Comparison of ENCODE assay signal across 8 cellular contexts in genomic region chr11:46889689-46890475, GRCh38. TPM values are rescaled to one million over a fixed set of nuclear protein-coding genes. Genes with fewer than 3 reads are reported as not detected.
DNase-seq lines count a peak whose midpoint lies in the region; ATAC-seq and TF ChIP-seq lines count a peak whose summit lies in the region.

No MANE protein-coding gene starts in this region.

- H3K9me3 ChIP-seq in lower lobe of right lung, result no peaks in the 10 kb centered on the region

- H3K27ac ChIP-seq in lower lobe of right lung, result no peak overlapping the region

- ATAC-seq in HG02798 (IDR thresholded peaks at IDR 0.05; ENCODE audit: poor library complexity, unreplicated experiment) (peak; percentile 62), lower lobe of right lung (peak; percentile 91 to 92), GM18517 (IDR thresholded peaks at IDR 0.05; ENCODE audit: unreplicated experiment) (no peak)

- intact Hi-C loops in lower lobe of right lung (cut with DNase I), result loop anchor here (5.0 kb wide), 1 partner anchor 262 kb away; no protein-coding TSS in a partner anchor

- H3K4me1 ChIP-seq in lower lobe of right lung, result no peaks in the 10 kb centered on the region

- DNase-seq in DMS114 treated with DMSO at 0.1 percent for 48 hours (lab: John Stamatoyannopoulos, UW; ENCODE audit: unreplicated experiment) (peak; percentile 72), NCI-H524 treated with DMSO at 0.1 percent for 48 hours (lab: John Stamatoyannopoulos, UW) (peak; percentile 19), dedifferentiated amniotic fluid mesenchymal stem cell (ENCODE audit: extremely low spot score) (peak; percentile 66), lower lobe of right lung (no peak)
- DNase-seq in activated CD4-positive, alpha-beta T cell treated with anti-CD3 and anti-CD28 coated beads for 48 hours, result peak; percentile 82
- DNase-seq in stimulated activated CD8-positive, alpha-beta memory T cell treated with anti-CD3 and anti-CD28 coated beads, Interleukin-12 subunit alpha, Interleukin-12 subunit beta, amount 100 ng/mL, for 24 hours (ENCODE audit: extremely low read depth), result peak; percentile 9

- H3K27me3 ChIP-seq in lower lobe of right lung (ENCODE audit: low read depth), result no peaks in the 10 kb centered on the region

- no peak overlapping the region for H3K4me3 ChIP-seq in lower lobe of right lung

- H3K36me3 ChIP-seq in lower lobe of right lung, result peaks cover 16% of the 10 kb centered on the region

- TF ChIP-seq CTCF in lower lobe of right lung (IDR thresholded peaks at IDR 0.05), result peak; percentile 79

RNA-seq across cellular contexts. Expression of gene LRP4, which starts 28.5 kb away (rescaled TPM):
- total RNA-seq in lower lobe of right lung, result 6.6 TPM

RNA-seq across cellular contexts. Expression of gene CKAP5, which starts 43.8 kb away (rescaled TPM):
- total RNA-seq in lower lobe of right lung, result 59.7 TPM

RNA-seq across cellular contexts. Expression of gene CSTPP1, which starts 46.7 kb away (rescaled TPM):
- total RNA-seq in lower lobe of right lung, result 32.8 TPM
